1 cellular context compared by ENCODE assay signal in the genomic region with DNA sequence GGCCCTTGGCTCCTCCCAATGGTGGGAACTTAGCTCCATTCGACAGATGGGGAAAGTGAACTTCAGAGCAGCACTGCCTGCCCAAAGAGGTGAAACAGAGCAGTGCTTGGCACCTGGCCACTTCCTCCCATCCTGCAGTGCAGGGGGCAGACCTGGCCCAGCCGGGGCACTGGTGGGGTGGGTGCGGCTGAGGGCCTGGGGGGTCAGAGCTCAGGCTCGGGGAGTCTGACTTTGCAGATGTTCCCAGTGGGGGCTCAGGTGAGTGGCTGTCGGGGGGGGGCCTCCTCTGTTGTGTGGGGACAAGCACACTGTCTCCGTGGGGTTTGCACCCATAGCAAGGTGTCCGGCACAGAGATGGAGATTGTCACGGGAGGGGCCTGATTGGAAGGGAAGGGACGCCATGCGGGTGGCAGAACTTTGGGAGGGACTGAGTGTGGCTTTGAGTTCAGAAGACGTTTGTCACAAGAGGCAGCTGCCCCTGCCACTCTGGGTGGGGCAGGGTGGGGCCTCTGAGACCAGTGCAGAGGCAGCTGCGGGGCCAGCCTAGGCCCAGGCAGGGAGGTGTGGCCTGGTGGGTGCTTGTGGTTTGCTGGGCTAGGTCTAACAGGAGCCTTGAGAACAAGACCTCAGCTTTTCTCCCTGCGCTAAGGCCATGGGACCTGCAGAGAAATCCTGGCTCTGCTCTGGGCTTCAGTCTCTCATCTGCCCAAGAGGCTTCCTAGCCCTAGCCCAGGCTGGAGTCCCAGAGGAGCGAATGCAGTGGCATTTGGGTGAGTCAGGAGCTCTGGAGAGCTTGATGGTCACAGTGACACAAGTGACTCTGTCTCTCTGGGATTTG.
TF ChIP-seq lines count a peak whose summit lies in the region.

No MANE protein-coding gene starts in this region.

TF ChIP-seq in H1, 55 proteins besides CTCF, POLR2A, EP300 and RAD21:
- TF ChIP-seq TEAD4 (IDR thresholded peaks at IDR 0.05; ENCODE audit: low read depth, low read length) = no peak
- no peak for TF ChIP-seq SAP30 (IDR thresholded peaks at IDR 0.05; ENCODE audit: insufficient read depth, insufficient replicate concordance, low read length)
- TF ChIP-seq TAF1 (IDR thresholded peaks at IDR 0.05; ENCODE audit: low read depth, low read length) = no peak
- no peak for TF ChIP-seq BACH1 (IDR thresholded peaks at IDR 0.05; ENCODE audit: low read length)
- TF ChIP-seq SP1 (IDR thresholded peaks at IDR 0.05; ENCODE audit: low read depth, low read length) = no peak
- TF ChIP-seq HDAC6 (IDR thresholded peaks at IDR 0.05; ENCODE audit: low read depth, low read length) = no peak
TF ChIP-seq in H1: peak in this region for 0.
